Comparison of ENCODE assay signal across 17 cellular contexts in the genomic region with DNA sequence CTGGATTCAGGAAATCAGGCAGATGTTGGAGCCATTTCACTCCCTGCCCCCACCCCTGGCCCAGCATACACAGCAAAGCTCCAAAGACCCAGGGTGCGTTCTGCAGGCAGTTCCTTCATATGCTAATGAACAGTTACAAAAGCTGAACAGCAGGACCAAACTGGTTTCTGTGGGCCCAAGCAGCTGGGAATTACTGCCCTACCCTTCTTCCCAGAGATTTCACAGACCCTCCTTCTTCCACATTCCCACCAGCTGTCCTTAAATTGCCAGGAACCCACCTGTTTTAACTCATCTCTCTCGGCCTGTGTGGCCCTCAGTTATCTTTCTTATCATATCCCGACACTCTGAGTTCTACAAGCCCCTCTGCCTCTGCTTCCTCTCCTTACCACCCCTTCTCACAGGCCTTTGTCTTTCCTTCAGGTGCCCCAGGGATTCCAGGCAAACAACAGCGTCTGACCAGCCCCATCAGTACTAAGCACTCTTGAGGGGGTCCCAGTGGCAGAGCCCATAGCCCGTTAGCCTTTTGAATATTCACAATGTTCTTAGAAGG. TPM values are rescaled to one million over a fixed set of nuclear protein-coding genes. Genes with fewer than 3 reads are reported as not detected.
DNase-seq lines count a peak whose midpoint lies in the region; ATAC-seq and TF ChIP-seq lines count a peak whose summit lies in the region.
"Had no signal": no experiment of that assay in that cellular context is flagged by ENCODE, and none has a peak within 500 bp of the region (broad histone marks: within the 10 kb centered on the region; RNA-seq: fewer than 3 reads in every experiment).

No MANE protein-coding gene starts in this region.

- WGBS in endodermal cell (ENCODE audit: insufficient coverage in 1 of 2, insufficient read length in 1 of 2), 2 experiments: 16 to 20% methylated on average over 2 to 5 of the region's 5 CpGs
- WGBS in mesenchymal stem cell: 39% methylated on average over 5 of the region's 5 CpGs

- H3K27ac ChIP-seq in endodermal cell (ENCODE audit: low read depth, low read length) (peak overlapping the region; percentile 98), mesenchymal stem cell (ENCODE audit: low read length, poor library complexity, severe bottlenecking) (peak overlapping the region; percentile 20), lower lobe of right lung (no peak overlapping the region)
- H3K27ac ChIP-seq: ascending aorta, HL-60, prostate gland had no signal

- DNase-seq in Ammon's horn (ENCODE audit: low spot score): peak; percentile 29
- peak; percentile 61 to 84 for DNase-seq in NCI-H524 (lab: John Stamatoyannopoulos, UW)
- peak; percentile 93 for DNase-seq in endodermal cell
- peak; percentile 38 for DNase-seq in mesenchymal stem cell
- no peak for DNase-seq in lower lobe of right lung
- no peak for DNase-seq in activated T-cell treated with anti-CD3 and anti-CD28 coated beads for 4 hours
- DNase-seq: activated CD4-positive, alpha-beta T cell treated with anti-CD3 and anti-CD28 coated beads for 1 hour; heart left ventricle; NCI-H2081; stimulated activated CD4-positive, alpha-beta T cell treated with anti-CD3 and anti-CD28 coated beads, Interleukin-2, amount 100 ng/mL, for 48 hours had no signal

- H3K4me1 ChIP-seq in endodermal cell (ENCODE audit: control insufficient read depth, insufficient read depth, low read length) (peaks cover 6% of the 10 kb centered on the region), mesenchymal stem cell (ENCODE audit: control insufficient read depth, insufficient read depth, low read depth, low read length) (peaks cover 11% of the 10 kb centered on the region), lower lobe of right lung (no peaks in the 10 kb centered on the region)
- H3K4me1 ChIP-seq: ascending aorta, prostate gland had no signal

- intact Hi-C loops in lower lobe of right lung (cut with DNase I): no loop called here

- H3K27me3 ChIP-seq in endodermal cell (ENCODE audit: control insufficient read depth, insufficient read depth, low read length, poor library complexity, severe bottlenecking) (peaks cover 4% of the 10 kb centered on the region), mesenchymal stem cell (ENCODE audit: control insufficient read depth in 1 of 2, insufficient read depth in 1 of 2, low read length in 2 of 2) (no peaks in the 10 kb centered on the region), lower lobe of right lung (ENCODE audit: low read depth) (no peaks in the 10 kb centered on the region)
- H3K27me3 ChIP-seq: ascending aorta had no signal

- H3K4me3 Mint-ChIP-seq in endodermal cell: peak overlapping the region; percentile 23
- H3K4me3 Mint-ChIP-seq: memory B cell had no signal

- no peaks in the 10 kb centered on the region for H3K27me3 Mint-ChIP-seq in endodermal cell (ENCODE audit: insufficient read depth)
- H3K27me3 Mint-ChIP-seq: memory B cell had no signal

- peak overlapping the region; percentile 75 to 80 for H2BK12ac ChIP-seq in mesenchymal stem cell (ENCODE audit: low read length in 2 of 2)

- H3K14ac ChIP-seq in mesenchymal stem cell (ENCODE audit: low read length in 2 of 2): no peak overlapping the region

- H3K9ac ChIP-seq in endodermal cell (ENCODE audit: extremely low read depth, low read length, poor library complexity, severe bottlenecking) (no peak overlapping the region), mesenchymal stem cell (ENCODE audit: low read length) (no peak overlapping the region)

- TF ChIP-seq CTCF in endodermal cell (conservative IDR thresholded peaks at IDR 0.05): no peak
- no peak for TF ChIP-seq CTCF in lower lobe of right lung (IDR thresholded peaks at IDR 0.05)

- H3K4me3 ChIP-seq in endodermal cell (ENCODE audit: low read length) (no peak overlapping the region), mesenchymal stem cell (ENCODE audit: insufficient read depth in 1 of 2, low read depth in 1 of 2, low read length in 2 of 2) (no peak overlapping the region), lower lobe of right lung (no peak overlapping the region)
- H3K4me3 ChIP-seq: ascending aorta, heart left ventricle, prostate gland had no signal

- H3K36me3 Mint-ChIP-seq in endodermal cell (ENCODE audit: low read depth): no peaks in the 10 kb centered on the region
- H3K36me3 Mint-ChIP-seq: memory B cell had no signal

- H3K23ac ChIP-seq in mesenchymal stem cell (ENCODE audit: low read length in 2 of 2): no peak overlapping the region

- H3K79me1 ChIP-seq in mesenchymal stem cell (replicated peaks; ENCODE audit: low read length, poor library complexity, severe bottlenecking): no peaks in the 10 kb centered on the region

- H2AK5ac ChIP-seq in mesenchymal stem cell (ENCODE audit: low read length, severe bottlenecking): peak overlapping the region; percentile 8

- peak overlapping the region; percentile 3 for H2BK5ac ChIP-seq in mesenchymal stem cell (ENCODE audit: low read depth, low read length, poor library complexity, severe bottlenecking)

- H3K4me1 Mint-ChIP-seq in endodermal cell: peaks cover 28% of the 10 kb centered on the region
- H3K4me1 Mint-ChIP-seq: memory B cell had no signal

- peak overlapping the region; percentile 8 for H2BK120ac ChIP-seq in mesenchymal stem cell (ENCODE audit: low read depth, low read length)

- peaks cover 20% of the 10 kb centered on the region for H3K9me3 Mint-ChIP-seq in endodermal cell
- H3K9me3 Mint-ChIP-seq: memory B cell had no signal

- H3K18ac ChIP-seq in mesenchymal stem cell (ENCODE audit: low read depth in 1 of 2, low read length in 2 of 2): peak overlapping the region; percentile 1 to 69

- peak overlapping the region; percentile 9 for H2BK15ac ChIP-seq in mesenchymal stem cell (ENCODE audit: low read depth, poor library complexity, severe bottlenecking)

- H3K9me3 ChIP-seq in endodermal cell (ENCODE audit: control insufficient read depth, low read length) (no peaks in the 10 kb centered on the region), mesenchymal stem cell (ENCODE audit: control insufficient read depth, low read length) (no peaks in the 10 kb centered on the region), lower lobe of right lung (no peaks in the 10 kb centered on the region)
- H3K9me3 ChIP-seq: ascending aorta, heart left ventricle, prostate gland had no signal

- H3K4me2 ChIP-seq in mesenchymal stem cell (ENCODE audit: low read length, poor library complexity, severe bottlenecking): no peak overlapping the region

- no peak overlapping the region for H2AFZ ChIP-seq in mesenchymal stem cell (ENCODE audit: low read depth, low read length)

- H3K27ac Mint-ChIP-seq in endodermal cell: peak overlapping the region; percentile 90
- H3K27ac Mint-ChIP-seq: memory B cell had no signal

- H3K36me3 ChIP-seq in endodermal cell (ENCODE audit: control insufficient read depth, insufficient read depth, low read length) (no peaks in the 10 kb centered on the region), mesenchymal stem cell (ENCODE audit: control insufficient read depth in 1 of 2, insufficient read depth in 2 of 2, low read depth in 1 of 2, low read length in 2 of 2) (no peaks in the 10 kb centered on the region), lower lobe of right lung (no peaks in the 10 kb centered on the region)
- H3K36me3 ChIP-seq: ascending aorta, heart left ventricle, prostate gland had no signal

- H4K91ac ChIP-seq in mesenchymal stem cell (ENCODE audit: low read length): peak overlapping the region; percentile 3

- peak overlapping the region in 1 of 2 experiments; percentile 42 for H3K4ac ChIP-seq in mesenchymal stem cell (ENCODE audit: low read depth in 1 of 2, low read length in 2 of 2)

- H4K8ac ChIP-seq in mesenchymal stem cell (ENCODE audit: low read length): peak overlapping the region; percentile 79

- ATAC-seq in lower lobe of right lung (no peak), HG03108 (IDR thresholded peaks at IDR 0.05; ENCODE audit: unreplicated experiment) (no peak), HG03469 (IDR thresholded peaks at IDR 0.05; ENCODE audit: unreplicated experiment) (no peak)

RNA-seq across cellular contexts. Expression of a gene that starts 10.6 kb away (rescaled TPM):
- total RNA-seq in endodermal cell: 10 to 100 TPM; 13.4 to 18.2 TPM
- polyA plus RNA-seq in endodermal cell (2013, experiment 1 of 2): 8.1 TPM
- polyA plus RNA-seq in endodermal cell (2013, experiment 2 of 2): 7.6 TPM
- polyA plus RNA-seq in mesenchymal stem cell (2013, experiment 1 of 2): 51.1 TPM
- polyA plus RNA-seq in mesenchymal stem cell (2013, experiment 2 of 2): 51.8 TPM
- total RNA-seq in lower lobe of right lung: 5.9 TPM
- total RNA-seq: OCI-LY7 had no signal

RNA-seq across cellular contexts. Expression of a gene that starts 41.6 kb away (rescaled TPM):
- 10 to 100 TPM; 17.2 to 18.3 TPM for total RNA-seq in endodermal cell
- polyA plus RNA-seq in endodermal cell (2013, experiment 1 of 2): 0.75 TPM
- polyA plus RNA-seq in endodermal cell (2013, experiment 2 of 2): 1.4 TPM
- polyA plus RNA-seq in mesenchymal stem cell (2013, experiment 1 of 2): not detected
- polyA plus RNA-seq in mesenchymal stem cell (2013, experiment 2 of 2): not detected
- 1.2 TPM for total RNA-seq in lower lobe of right lung
- total RNA-seq: ascending aorta had no signal
- polyA plus RNA-seq: heart left ventricle had no signal

Comparison
In these comparisons a context has a peak if more than half of its experiments do, and no peak if none do; other contexts are left out.
1. DNase-seq: peak in Ammon's horn (single experiment), NCI-H524 (2 of 2), endodermal cell (single experiment) and mesenchymal stem cell (single experiment); none in lower lobe of right lung (single experiment) and activated T-cell treated with anti-CD3 and anti-CD28 coated beads for 4 hours (single experiment).